9 cellular contexts compared by ENCODE assay signal in the genomic region with DNA sequence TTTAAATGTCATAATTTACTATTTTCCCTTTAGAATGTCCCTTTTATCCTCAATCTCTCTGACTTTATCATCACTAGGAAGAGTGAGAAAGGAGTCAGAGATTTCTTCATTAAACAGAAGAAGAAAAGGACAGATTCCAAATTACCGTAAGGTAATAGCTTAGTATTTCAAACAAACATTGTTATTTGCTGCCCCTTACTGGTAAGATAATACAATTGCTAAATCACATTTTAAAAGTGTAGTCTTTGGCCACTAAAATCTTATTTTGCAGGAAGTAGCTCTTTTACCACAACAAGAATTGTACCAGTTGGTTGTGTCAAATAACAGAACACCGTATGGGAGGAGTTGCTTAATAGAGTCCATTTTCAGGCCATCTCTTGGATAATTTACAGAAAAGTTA. TPM values are rescaled to one million over a fixed set of nuclear protein-coding genes. Genes with fewer than 3 reads are reported as not detected.
A peak's percentile ranks its signal among the peaks of the same experiment; 100 is the strongest.
DNase-seq lines count a peak whose midpoint lies in the region; ATAC-seq and TF ChIP-seq lines count a peak whose summit lies in the region.
"Had no signal": no experiment of that assay in that cellular context is flagged by ENCODE, and none has a peak within 500 bp of the region (broad histone marks: within the 10 kb centered on the region; RNA-seq: fewer than 3 reads in every experiment).

No MANE protein-coding gene starts in this region.

- H3K14ac ChIP-seq in IMR-90 (replicated peaks; ENCODE audit: low read depth, low read length) = no peak overlapping the region

- H3K4me1 ChIP-seq in heart right ventricle (peaks cover 0 to 10% (median 0%) of the 10 kb centered on the region in 9 donors), right cardiac atrium (ENCODE audit: control insufficient read depth, insufficient read depth, low read length) (no peaks in the 10 kb centered on the region), IMR-90 (ENCODE audit: control insufficient read depth, insufficient read depth, low read length) (no peaks in the 10 kb centered on the region), left lung (no peaks in the 10 kb centered on the region)

- H3K27me3 ChIP-seq in heart right ventricle (peaks cover 0 to 5% (median 0%) of the 10 kb centered on the region in 7 donors), right cardiac atrium (ENCODE audit: control insufficient read depth, insufficient read depth) (no peaks in the 10 kb centered on the region), IMR-90 (ENCODE audit: control insufficient read depth, insufficient read depth, low read length) (peaks cover 3% of the 10 kb centered on the region), left lung (no peaks in the 10 kb centered on the region)

- no peaks in the 10 kb centered on the region for H3K9me1 ChIP-seq in IMR-90 (ENCODE audit: insufficient read depth, low read length)

- intact Hi-C loops in heart right ventricle (cut with DNase I) (loop anchor here in 8 of 10 donors (2.0 to 10.0 kb wide), 8 partner anchors 100 to 710 kb away; no protein-coding TSS in a partner anchor), right cardiac atrium (cut with DNase I) (loop anchor here in 2 of 4 donors (10.0 kb wide), 2 partner anchors 110 to 650 kb away; no protein-coding TSS in a partner anchor), IMR-90 (cut with micrococcal nuclease) (loop anchor here (2.0 kb wide), 2 partner anchors 54 to 1232 kb away; a partner anchor contains a TSS), left lung (cut with DNase I) (no loop called here)

- H2AK9ac ChIP-seq in IMR-90 (replicated peaks; ENCODE audit: low read depth, low read length, poor library complexity) = no peak overlapping the region

- H3K9me3 ChIP-seq in heart right ventricle (no peaks in the 10 kb centered on the region), right cardiac atrium (ENCODE audit: control insufficient read depth, low read length) (no peaks in the 10 kb centered on the region), IMR-90 (ENCODE audit: control insufficient read depth, insufficient read depth, low read length) (no peaks in the 10 kb centered on the region), left lung (no peaks in the 10 kb centered on the region)

- dilution Hi-C loops in IMR-90 (cut with HindIII; ENCODE audit: low sequenced_read_pairs, unreplicated experiment) = no loop called here

- H2AFZ ChIP-seq in IMR-90 (replicated peaks; ENCODE audit: low read length, poor library complexity) = no peak overlapping the region

- H2BK5ac ChIP-seq in IMR-90 (ENCODE audit: low read depth, low read length, poor library complexity, severe bottlenecking) = no peak overlapping the region

- H3K9ac ChIP-seq in IMR-90 (ENCODE audit: low read depth, low read length) = no peak overlapping the region

- H3K56ac ChIP-seq in IMR-90 (ENCODE audit: extremely low read depth, insufficient read depth, low read length) = no peak overlapping the region

- H3K27ac ChIP-seq in heart right ventricle (no peak overlapping the region), right cardiac atrium (ENCODE audit: low read length) (no peak overlapping the region), IMR-90 (ENCODE audit: insufficient read depth, low read length) (no peak overlapping the region), left lung (no peak overlapping the region)

- no peak overlapping the region for H4K5ac ChIP-seq in IMR-90 (ENCODE audit: low read depth, low read length)

- no peak overlapping the region for H2BK120ac ChIP-seq in IMR-90 (ENCODE audit: low read depth, low read length)

- H3K27me3 Mint-ChIP-seq in activated CD8-positive, alpha-beta T cell treated with anti-CD3 and anti-CD28 coated beads, Interleukin-2, amount 10 ng/mL, durations not matched to agents 7 days and 5 days (ENCODE audit: low read depth) = peaks cover 10% of the 10 kb centered on the region

- H4K20me1 ChIP-seq in IMR-90 (ENCODE audit: insufficient read depth, low read length) = no peaks in the 10 kb centered on the region

- H3K18ac ChIP-seq in IMR-90 (ENCODE audit: low read depth, low read length) = no peak overlapping the region

- no peaks in the 10 kb centered on the region for H3K79me1 ChIP-seq in IMR-90 (ENCODE audit: low read depth in 1 of 2, low read length in 2 of 2)

- no peak overlapping the region for H3K27ac Mint-ChIP-seq in activated CD8-positive, alpha-beta T cell treated with anti-CD3 and anti-CD28 coated beads, Interleukin-2, amount 10 ng/mL, durations not matched to agents 7 days and 5 days
- H3K27ac Mint-ChIP-seq: activated naive CD4-positive, alpha-beta T cell treated with anti-CD3 and anti-CD28 coated beads, Interleukin-2, amount 50 U/mL, for 72 hours had no signal

- H3K4ac ChIP-seq in IMR-90 (ENCODE audit: low read depth, low read length) = no peak overlapping the region

- TF ChIP-seq RAD21 in IMR-90 (IDR thresholded peaks at IDR 0.05; ENCODE audit: low read length) = peak; percentile 19; the same call in 1 of the 2 replicates

- H2BK20ac ChIP-seq in IMR-90 (ENCODE audit: low read depth, low read length) = no peak overlapping the region

- 28% methylated on average over 2 of the region's 2 CpGs for WGBS in heart right ventricle, 2 donors
- WGBS in right cardiac atrium = 16% methylated on average over 2 of the region's 2 CpGs
- no CpG with 5 or more reads among the region's 2 CpGs for WGBS in IMR-90 (ENCODE audit: extremely low coverage in 2 of 2, insufficient read length in 1 of 2), 2 experiments

- H3K9me3 Mint-ChIP-seq in activated CD8-positive, alpha-beta T cell treated with anti-CD3 and anti-CD28 coated beads, Interleukin-2, amount 10 ng/mL, durations not matched to agents 7 days and 5 days (ENCODE audit: insufficient read depth) = no peaks in the 10 kb centered on the region
- H3K9me3 Mint-ChIP-seq: activated naive CD4-positive, alpha-beta T cell treated with anti-CD3 and anti-CD28 coated beads, Interleukin-2, amount 50 U/mL, for 72 hours had no signal

- POLR2A ChIA-PET in IMR-90 (lab: Charles Lee; ENCODE audit: unreplicated experiment) = no interaction called here
- POLR2A ChIA-PET in activated CD8-positive, alpha-beta T cell treated with anti-CD3 and anti-CD28 coated beads, Interleukin-2, amount 10 ng/mL, durations not matched to agents 7 days and 5 days (lab: Charles Lee) = interaction anchor here (0.9 kb wide), 1 partner anchor 233 kb away, joined by 3 read pairs; no protein-coding TSS in a partner anchor

- peaks cover 15% of the 10 kb centered on the region for H3K4me1 Mint-ChIP-seq in activated CD8-positive, alpha-beta T cell treated with anti-CD3 and anti-CD28 coated beads, Interleukin-2, amount 10 ng/mL, durations not matched to agents 7 days and 5 days (ENCODE audit: low read depth)

- DNase-seq in heart right ventricle (no peak), right cardiac atrium (no peak), IMR-90 (peak; percentile 14), left lung (no peak), COLO668 (lab: John Stamatoyannopoulos, UW; ENCODE audit: unreplicated experiment) (no peak), omental fat pad (ENCODE audit: low spot score) (no peak)
- no peak for DNase-seq in activated CD8-positive, alpha-beta T cell treated with anti-CD3 and anti-CD28 coated beads, Interleukin-2, amount 10 ng/mL, durations not matched to agents 7 days and 5 days

- H3K4me3 ChIP-seq in heart right ventricle (no peak overlapping the region), right cardiac atrium (ENCODE audit: low read length) (no peak overlapping the region), IMR-90 (ENCODE audit: insufficient read depth, low read depth, low read length) (no peak overlapping the region), left lung (no peak overlapping the region)

- no peak overlapping the region for H3K23ac ChIP-seq in IMR-90 (ENCODE audit: low read depth, low read length)

- no peak overlapping the region for H4K91ac ChIP-seq in IMR-90 (ENCODE audit: insufficient read depth, low read depth, low read length)

- TF ChIP-seq CTCF in heart right ventricle (IDR thresholded peaks at IDR 0.05) (peak in 6 of 9 donors; percentile 24 to 55 (median 42)), IMR-90 (conservative IDR thresholded peaks at IDR 0.05; ENCODE audit: low read depth, low read length) (peak; percentile 43), left lung (IDR thresholded peaks at IDR 0.05) (peak in 1 of 2 donors; percentile 18), omental fat pad (IDR thresholded peaks at IDR 0.05) (no peak)

- in situ Hi-C loops in IMR-90 (cut with MboI; ENCODE audit: low sequenced_read_pairs) = no loop called here

- H3K4me2 ChIP-seq in IMR-90 (ENCODE audit: low read depth, low read length) = no peak overlapping the region

- CTCF ChIA-PET in IMR-90 (lab: Yijun Ruan, JAX) = interaction anchor here (1.1 kb wide), 1 partner anchor 13 kb away, joined by 3 read pairs; no protein-coding TSS in a partner anchor
- CTCF ChIA-PET in activated CD8-positive, alpha-beta T cell treated with anti-CD3 and anti-CD28 coated beads, Interleukin-2, amount 10 ng/mL, durations not matched to agents 7 days and 5 days (lab: Charles Lee) = interaction anchor here (0.7 to 2.8 kb wide), 27 partner anchors 11 to 744 kb away, joined by 3 to 20 read pairs (median 4); a partner anchor contains a TSS

- TF ChIP-seq POLR2A in IMR-90 (IDR thresholded peaks at IDR 0.05; ENCODE audit: low read depth, low read length) (no peak), GM18505 (IDR thresholded peaks at IDR 0.05; ENCODE audit: borderline replicate concordance, extremely low read depth, insufficient read depth, insufficient read length) (no peak)

- BruUV-seq in IMR-90 (replicated peaks; lab: Mats Ljungman, UMichigan) = no TSS peak

- H3K4me3 Mint-ChIP-seq in activated CD8-positive, alpha-beta T cell treated with anti-CD3 and anti-CD28 coated beads, Interleukin-2, amount 10 ng/mL, durations not matched to agents 7 days and 5 days = no peak overlapping the region

- no peak overlapping the region for H2BK15ac ChIP-seq in IMR-90 (ENCODE audit: low read depth, low read length)

- no peaks in the 10 kb centered on the region for H3K36me3 Mint-ChIP-seq in activated CD8-positive, alpha-beta T cell treated with anti-CD3 and anti-CD28 coated beads, Interleukin-2, amount 10 ng/mL, durations not matched to agents 7 days and 5 days (ENCODE audit: low read depth)
- H3K36me3 Mint-ChIP-seq: activated naive CD4-positive, alpha-beta T cell treated with anti-CD3 and anti-CD28 coated beads, Interleukin-2, amount 50 U/mL, for 72 hours had no signal

- H4K8ac ChIP-seq in IMR-90 (ENCODE audit: low read depth in 2 of 2, low read length in 2 of 2) = no peak overlapping the region

- H2AK5ac ChIP-seq in IMR-90 (ENCODE audit: low read depth, low read length) = no peak overlapping the region

- ATAC-seq in heart right ventricle (peak in 1 of 8 donors; percentile 20), right cardiac atrium (no peak), IMR-90 (ENCODE audit: low read depth) (no peak; the same call in 1 of the 2 replicates), left lung (peak; percentile 52), omental fat pad (ENCODE audit: low FRiP score) (no peak), GM18505 (IDR thresholded peaks at IDR 0.05; ENCODE audit: unreplicated experiment) (no peak)
- ATAC-seq in activated CD8-positive, alpha-beta T cell treated with anti-CD3 and anti-CD28 coated beads, Interleukin-2, amount 10 ng/mL, durations not matched to agents 7 days and 5 days = peak; percentile 61

- H3K36me3 ChIP-seq in heart right ventricle (no peaks in the 10 kb centered on the region), IMR-90 (ENCODE audit: control insufficient read depth, insufficient read depth, low read length) (no peaks in the 10 kb centered on the region), left lung (no peaks in the 10 kb centered on the region)

RNA-seq across cellular contexts. Expression of a gene that starts 53.7 kb away (rescaled TPM):
- total RNA-seq in heart right ventricle = 10 to 100 TPM; 38.1 to 63.0 (median 45.8) TPM
- polyA plus RNA-seq in heart right ventricle = 10 to 100 TPM; 28.1 to 39.4 TPM
- total RNA-seq in right cardiac atrium = 10 to 100 TPM; 45.9 to 54.3 (median 50.0) TPM
- polyA plus RNA-seq in right cardiac atrium = 30.4 TPM
- 37.8 and 42.1 TPM in 2 replicates for total RNA-seq in IMR-90 (2012; rRNA removed)
- 45.5 and 47.7 TPM in 2 replicates for polyA plus RNA-seq in IMR-90 (2012; rRNA removed)
- 14.8 and 31.7 TPM in 2 replicates for polyA plus RNA-seq in IMR-90 (2012; cell fraction: cytosol; rRNA removed)
- polyA plus RNA-seq in IMR-90 (2012; cell fraction: nucleus; rRNA removed; ENCODE audit: low replicate concordance) = 11.5 and 99.1 TPM in 2 replicates
- 10 to 100 TPM; 85.6 to 87.6 TPM for total RNA-seq in activated CD8-positive, alpha-beta T cell treated with anti-CD3 and anti-CD28 coated beads, Interleukin-2, amount 10 ng/mL, durations not matched to agents 7 days and 5 days
- total RNA-seq in left lung = 10 to 100 TPM; 62.3 to 69.9 TPM
- 10 to 100 TPM; 48.4 to 87.5 (median 60.7) TPM for total RNA-seq in omental fat pad

RNA-seq across cellular contexts. Expression of a gene that starts 54.0 kb away (rescaled TPM):
- total RNA-seq in heart right ventricle (10 to 100 TPM in 6 of 10 donors, 1 to 10 TPM in 4; 6.9 to 13.9 (median 10.9) TPM), right cardiac atrium (10 to 100 TPM; 10.4 to 13.8 (median 12.3) TPM), IMR-90 (2012; rRNA removed) (11.5 and 21.1 TPM in 2 replicates), left lung (10 to 100 TPM; 12.5 to 14.2 TPM), omental fat pad (10 to 100 TPM; 12.5 to 19.2 (median 16.0) TPM)
- polyA plus RNA-seq in heart right ventricle (1 to 10 TPM; 2.5 to 4.0 TPM), right cardiac atrium (3.5 TPM), IMR-90 (2012; rRNA removed) (2.3 and 3.3 TPM in 2 replicates)
- polyA plus RNA-seq in IMR-90 (2012; cell fraction: cytosol; rRNA removed) = 1.3 and 1.9 TPM in 2 replicates
- 0.99 and 4.7 TPM in 2 replicates for polyA plus RNA-seq in IMR-90 (2012; cell fraction: nucleus; rRNA removed; ENCODE audit: low replicate concordance)
- total RNA-seq in activated CD8-positive, alpha-beta T cell treated with anti-CD3 and anti-CD28 coated beads, Interleukin-2, amount 10 ng/mL, durations not matched to agents 7 days and 5 days = 10 to 100 TPM; 21.3 to 22.3 TPM

Comparison
In these comparisons a context has a peak if more than half of its experiments do, and no peak if none do; other contexts are left out.
1. ATAC-seq: peak in activated CD8-positive, alpha-beta T cell treated with anti-CD3 and anti-CD28 coated beads, Interleukin-2, amount 10 ng/mL, durations not matched to agents 7 days and 5 days (single experiment) and left lung (single experiment); none in right cardiac atrium (0 of 2), IMR-90 (single experiment), omental fat pad (single experiment) and GM18505 (single experiment).
2. CTCF ChIP-seq: peak in heart right ventricle (6 of 9) and IMR-90 (single experiment); none in omental fat pad (0 of 3).
3. intact Hi-C loops: an anchor here in heart right ventricle (2.0 to 10.0 kb wide) and IMR-90 (2.0 kb wide); none called in left lung.